ENCODE assay signal across 10 cellular contexts in genomic region chr1:246947255-246947654, GRCh38. TPM values are rescaled to one million over a fixed set of nuclear protein-coding genes. Genes with fewer than 3 reads are reported as not detected.
DNase-seq lines count a peak whose midpoint lies in the region; ATAC-seq, FAIRE-seq and TF ChIP-seq lines count a peak whose summit lies in the region.
"Had no signal": no experiment of that assay in that cellular context is flagged by ENCODE, and none has a peak within 500 bp of the region (broad histone marks: within the 10 kb centered on the region; RNA-seq: fewer than 3 reads in every experiment).

No MANE protein-coding gene starts in this region.

- ATAC-seq in Right ventricle myocardium superior (ENCODE audit: poor library complexity), result peak; percentile 95
- ATAC-seq: activated naive CD4-positive, alpha-beta T cell treated with anti-CD3 and anti-CD28 coated beads, Interleukin-2, amount 50 U/mL, for 72 hours had no signal

- peak overlapping the region; percentile 66 for H3K27ac Mint-ChIP-seq in osteocyte (ENCODE audit: unreplicated experiment)
- H3K27ac Mint-ChIP-seq: activated naive CD4-positive, alpha-beta T cell treated with anti-CD3 and anti-CD28 coated beads, Interleukin-2, amount 50 U/mL, for 72 hours had no signal

- H3K9me3 Mint-ChIP-seq in osteocyte (ENCODE audit: unreplicated experiment), result no peaks in the 10 kb centered on the region
- H3K9me3 Mint-ChIP-seq: activated naive CD4-positive, alpha-beta T cell treated with anti-CD3 and anti-CD28 coated beads, Interleukin-2, amount 50 U/mL, for 72 hours had no signal

- no peak overlapping the region for H3K4me3 Mint-ChIP-seq in osteocyte (ENCODE audit: unreplicated experiment)

- intact Hi-C loops in Right ventricle myocardium superior (cut with DNase I), result no loop called here

- H3K4me1 Mint-ChIP-seq in osteocyte (ENCODE audit: unreplicated experiment), result peaks cover 13% of the 10 kb centered on the region

- FAIRE-seq in HTR-8/SVneo (lab: Jason Lieb, UNC), result no peak
- FAIRE-seq: islet of Langerhans had no signal

- DNase-seq in AG08395 (ENCODE audit: low spot score), result peak; percentile 20
- peak; percentile 87 for DNase-seq in astrocyte of the hippocampus (ENCODE audit: low read depth, low spot score)
- DNase-seq in Right ventricle myocardium superior, result peak; percentile 62
- no peak for DNase-seq in osteocyte (ENCODE audit: extremely low spot score, unreplicated experiment)
- DNase-seq in HTR-8/SVneo (ENCODE audit: insufficient read length, low spot score), result no peak
- no peak for DNase-seq in stimulated activated CD4-positive, alpha-beta T cell treated with anti-CD3 and anti-CD28 coated beads, Interleukin-1b, Interleukin-23, amount 100 ng/mL, for 48 hours
- DNase-seq in HK-2 (ENCODE audit: unreplicated experiment), result no peak
- no peak for DNase-seq in stimulated activated naive CD4-positive, alpha-beta T cell treated with Interleukin-2 at 50 U/mL for 16 hours (lab: John Stamatoyannopoulos, UW)

- no peaks in the 10 kb centered on the region for H3K36me3 Mint-ChIP-seq in osteocyte (ENCODE audit: unreplicated experiment)
- H3K36me3 Mint-ChIP-seq: activated naive CD4-positive, alpha-beta T cell treated with anti-CD3 and anti-CD28 coated beads, Interleukin-2, amount 50 U/mL, for 72 hours had no signal

- TF ChIP-seq CTCF in osteocyte (IDR thresholded peaks at IDR 0.05), result no peak

- H3K27me3 Mint-ChIP-seq in osteocyte (ENCODE audit: unreplicated experiment), result no peaks in the 10 kb centered on the region

RNA-seq across cellular contexts. Expression of gene AHCTF1, which starts 15.5 kb away (rescaled TPM):
- 19.7 TPM for total RNA-seq in Right ventricle myocardium superior
- total RNA-seq in osteocyte, result 29.9 and 30.4 TPM in 2 replicates

Comparison
In these comparisons a context has a peak if more than half of its experiments do, and no peak if none do; other contexts are left out.
1. DNase-seq: peak in AG08395 (single experiment), astrocyte of the hippocampus (single experiment) and Right ventricle myocardium superior (single experiment); none in osteocyte (single experiment), HTR-8/SVneo (single experiment), stimulated activated CD4-positive, alpha-beta T cell treated with anti-CD3 and anti-CD28 coated beads, Interleukin-1b, Interleukin-23, amount 100 ng/mL, for 48 hours (single experiment), HK-2 (single experiment) and stimulated activated naive CD4-positive, alpha-beta T cell treated with Interleukin-2 at 50 U/mL for 16 hours (single experiment).